Comparison of ENCODE assay signal across 22 cellular contexts in genomic region chr1:169493251-169493650, GRCh38. TPM values are rescaled to one million over a fixed set of nuclear protein-coding genes. Genes with fewer than 3 reads are reported as not detected.
DNase-seq lines count a peak whose midpoint lies in the region; TF ChIP-seq lines count a peak whose summit lies in the region.
"Had no signal": no experiment of that assay in that cellular context is flagged by ENCODE, and none has a peak within 500 bp of the region (broad histone marks: within the 10 kb centered on the region; RNA-seq: fewer than 3 reads in every experiment).

No MANE protein-coding gene starts in this region.

- H3K9me3 Mint-ChIP-seq in osteocyte (ENCODE audit: unreplicated experiment), result no peaks in the 10 kb centered on the region
- peaks cover 0 to 5% (median 0%) of the 10 kb centered on the region in 5 donors for H3K9me3 Mint-ChIP-seq in CD8-positive, alpha-beta memory T cell

- CTCF ChIA-PET in CD8-positive, alpha-beta memory T cell (lab: Charles Lee), result interaction anchor here (1.1 kb wide), 1 partner anchor 56 kb away, joined by 3 read pairs; no protein-coding TSS in a partner anchor

- H3K9me3 ChIP-seq in CD8-positive, alpha-beta memory T cell (ENCODE audit: low read length), result no peaks in the 10 kb centered on the region
- H3K9me3 ChIP-seq: BE2C, BLaER1, Caco-2 had no signal

- H3K4me3 ChIP-seq in CD8-positive, alpha-beta memory T cell (ENCODE audit: low read length), result no peak overlapping the region
- H3K4me3 ChIP-seq: BLaER1, GM12878 had no signal

- H3K4me3 Mint-ChIP-seq in osteocyte (ENCODE audit: unreplicated experiment), result no peak overlapping the region
- no peak overlapping the region for H3K4me3 Mint-ChIP-seq in CD8-positive, alpha-beta memory T cell
- H3K4me3 Mint-ChIP-seq: CD14-positive monocyte; CD4-positive, alpha-beta memory T cell; CD4-positive, CD25-positive, alpha-beta regulatory T cell had no signal

- TF ChIP-seq CTCF in osteocyte (IDR thresholded peaks at IDR 0.05), result no peak

- no peaks in the 10 kb centered on the region for H3K36me3 Mint-ChIP-seq in osteocyte (ENCODE audit: unreplicated experiment)
- peaks cover 0 to 3% (median 2%) of the 10 kb centered on the region in 3 donors for H3K36me3 Mint-ChIP-seq in CD8-positive, alpha-beta memory T cell

- H3K27me3 Mint-ChIP-seq in osteocyte (ENCODE audit: unreplicated experiment), result peaks cover 27% of the 10 kb centered on the region
- H3K27me3 Mint-ChIP-seq in CD8-positive, alpha-beta memory T cell, result peaks cover 13 to 21% of the 10 kb centered on the region in 2 donors
- H3K27me3 Mint-ChIP-seq: CD4-positive, CD25-positive, alpha-beta regulatory T cell had no signal

- no peak overlapping the region for H3K27ac Mint-ChIP-seq in osteocyte (ENCODE audit: unreplicated experiment)
- no peak overlapping the region for H3K27ac Mint-ChIP-seq in CD8-positive, alpha-beta memory T cell
- H3K27ac Mint-ChIP-seq: CD14-positive monocyte; CD4-positive, alpha-beta memory T cell; CD4-positive, CD25-positive, alpha-beta regulatory T cell had no signal

- no peak overlapping the region for H3K27ac ChIP-seq in CD8-positive, alpha-beta memory T cell (ENCODE audit: low read depth, low read length)
- H3K27ac ChIP-seq: BLaER1 had no signal

- DNase-seq in DMS53 (lab: John Stamatoyannopoulos, UW) (peak; percentile 16), DMS53 treated with DMSO at 0.1 percent for 48 hours (lab: John Stamatoyannopoulos, UW; ENCODE audit: unreplicated experiment) (no peak), NCI-H460 (ENCODE audit: extremely low read depth, low read depth) (peak; percentile 57), osteocyte (ENCODE audit: extremely low spot score, unreplicated experiment) (no peak)
- no peak for DNase-seq in CD8-positive, alpha-beta memory T cell
- DNase-seq: 8988T; ACHN; BE2C; C1 segment of cervical spinal cord; Caco-2; Calu3; CD4-positive, alpha-beta memory T cell; CD4-positive, CD25-positive, alpha-beta regulatory T cell; DMS 273 treated with DMSO at 0.1 percent for 48 hours; DMS153; DMS79; DND-41; EL; GDM1 had no signal

- no peaks in the 10 kb centered on the region for H3K27me3 ChIP-seq in CD8-positive, alpha-beta memory T cell (ENCODE audit: insufficient read depth, low read length, poor library complexity, severe bottlenecking)
- H3K27me3 ChIP-seq: BE2C, BLaER1 had no signal

- POLR2A ChIA-PET in CD8-positive, alpha-beta memory T cell (lab: Charles Lee), result no interaction called here

- no peaks in the 10 kb centered on the region for H3K36me3 ChIP-seq in CD8-positive, alpha-beta memory T cell (ENCODE audit: insufficient read depth, low read length)
- H3K36me3 ChIP-seq: BE2C, BLaER1 had no signal

- H3K4me1 Mint-ChIP-seq in osteocyte (ENCODE audit: unreplicated experiment), result no peaks in the 10 kb centered on the region
- no peaks in the 10 kb centered on the region for H3K4me1 Mint-ChIP-seq in CD8-positive, alpha-beta memory T cell
- H3K4me1 Mint-ChIP-seq: CD14-positive monocyte; CD4-positive, alpha-beta memory T cell had no signal

- no peaks in the 10 kb centered on the region for H3K4me1 ChIP-seq in CD8-positive, alpha-beta memory T cell (ENCODE audit: insufficient read depth, low read length)
- H3K4me1 ChIP-seq: BE2C, BLaER1 had no signal

RNA-seq across cellular contexts. Expression of gene SLC19A2, which starts 7.5 kb away (rescaled TPM):
- 20.3 and 23.1 TPM in 2 replicates for total RNA-seq in NCI-H460 (2014; rRNA removed; shearing (Covaris generic))
- polyA plus RNA-seq in NCI-H460 (2014; cell fraction: nucleus; rRNA removed), result 32.9 and 49.7 TPM in 2 replicates
- 3.9 and 4.0 TPM in 2 replicates for total RNA-seq in osteocyte
- 1 to 10 TPM; 8.3 to 9.3 TPM for total RNA-seq in CD8-positive, alpha-beta memory T cell
- 0.62 TPM for polyA plus RNA-seq in CD8-positive, alpha-beta memory T cell

Comparison
In these comparisons a context has a peak if more than half of its experiments do, and no peak if none do; other contexts are left out.
1. DNase-seq: peak in DMS53 (single experiment) and NCI-H460 (single experiment); none in DMS53 treated with DMSO at 0.1 percent for 48 hours (single experiment), osteocyte (single experiment) and CD8-positive, alpha-beta memory T cell (0 of 5).